Comparison of ENCODE assay signal across 11 cellular contexts in genomic region chr10:62769574-62770242, GRCh38. TPM values are rescaled to one million over a fixed set of nuclear protein-coding genes. Genes with fewer than 3 reads are reported as not detected.
DNase-seq lines count a peak whose midpoint lies in the region; ATAC-seq, FAIRE-seq and TF ChIP-seq lines count a peak whose summit lies in the region.
"Had no signal": no experiment of that assay in that cellular context is flagged by ENCODE, and none has a peak within 500 bp of the region (broad histone marks: within the 10 kb centered on the region; RNA-seq: fewer than 3 reads in every experiment).

No MANE protein-coding gene starts in this region.

- H3K9me3 ChIP-seq in OCI-LY7 (ENCODE audit: low read length): no peaks in the 10 kb centered on the region

- CTCF ChIA-PET in OCI-LY7 (lab: Charles Lee; ENCODE audit: unreplicated experiment): interaction anchor here (0.8 kb wide), 1 partner anchor 109 kb away, joined by 3 read pairs; no protein-coding TSS in a partner anchor

- H3K4me3 ChIP-seq in H7 (ENCODE audit: insufficient read depth, low read depth, low read length): no peak overlapping the region
- no peak overlapping the region for H3K4me3 ChIP-seq in OCI-LY7 (ENCODE audit: low read depth, low read length, poor library complexity, severe bottlenecking)

- no peaks in the 10 kb centered on the region for H3K27me3 ChIP-seq in H7 (ENCODE audit: control insufficient read depth, insufficient read depth, low read length)

- no peak overlapping the region for H3K27ac ChIP-seq in OCI-LY7 (ENCODE audit: low read depth, low read length, poor library complexity, severe bottlenecking)

- TF ChIP-seq CTCF in OCI-LY7 (conservative IDR thresholded peaks at IDR 0.05; ENCODE audit: low read length): no peak

- H3K36me3 ChIP-seq in H7 (replicated peaks; ENCODE audit: control insufficient read depth, insufficient read depth, low read length) (no peaks in the 10 kb centered on the region), OCI-LY7 (ENCODE audit: insufficient read depth, low read length) (no peaks in the 10 kb centered on the region)

- H2AFZ ChIP-seq in OCI-LY7 (ENCODE audit: low read length): peak overlapping the region; percentile 48; the same call in 1 of the 2 replicates

- POLR2A ChIA-PET in OCI-LY7 (lab: Charles Lee): interaction anchor here (0.8 to 1.1 kb wide), 3 partner anchors 9 to 20 kb away, joined by 3 to 4 read pairs (median 4); no protein-coding TSS in a partner anchor

- peaks cover 16% of the 10 kb centered on the region for H3K4me1 ChIP-seq in OCI-LY7 (ENCODE audit: insufficient read depth, low read length, poor library complexity, severe bottlenecking)

- no TSS peak for BruUV-seq in OCI-LY7 (replicated peaks; lab: Mats Ljungman, UMichigan)

- DNase-seq in H7 (peak; percentile 14), OCI-LY7 (ENCODE audit: low spot score) (no peak), midbrain (lab: John Stamatoyannopoulos, UW) (peak; percentile 16), DMS79 (lab: John Stamatoyannopoulos, UW) (no peak), NCI-H1694 (lab: John Stamatoyannopoulos, UW) (no peak), frontal cortex (ENCODE audit: low spot score in 2 of 2) (no peak)
- no peak for DNase-seq in effector CD4-positive, alpha-beta T cell
- DNase-seq: NCI-H146; stimulated activated naive CD8-positive, alpha-beta T cell treated with anti-CD3 and anti-CD28 coated beads, Interleukin-15, amount 100 ng/mL, for 72 hours had no signal

- H3K9me2 ChIP-seq in OCI-LY7 (ENCODE audit: insufficient read depth, low read length): no peaks in the 10 kb centered on the region

- no peak overlapping the region for H3K4me2 ChIP-seq in OCI-LY7 (ENCODE audit: low read length)

- no peaks in the 10 kb centered on the region for H3K79me2 ChIP-seq in OCI-LY7 (ENCODE audit: insufficient read depth, low read depth, low read length)

- ATAC-seq in GM18519 (IDR thresholded peaks at IDR 0.05; ENCODE audit: low FRiP score, unreplicated experiment): peak; percentile 48
- ATAC-seq: stimulated activated naive CD8-positive, alpha-beta T cell treated with anti-CD3 and anti-CD28 coated beads, Interleukin-15, amount 100 ng/mL, for 72 hours had no signal

- FAIRE-seq in frontal cortex (lab: Jason Lieb, UNC): no peak

- no peaks in the 10 kb centered on the region for H4K20me1 ChIP-seq in OCI-LY7 (ENCODE audit: insufficient read depth, low read length)

- intact Hi-C loops in OCI-LY7 (cut with micrococcal nuclease; ENCODE audit: unreplicated experiment): no loop called here

RNA-seq across cellular contexts. Expression of gene ADO, which starts 34.8 kb away (rescaled TPM):
- total RNA-seq in H7 (2014; rRNA removed; shearing (Covaris generic)): 48.5 and 51.0 TPM in 2 replicates
- 33.1 and 43.1 TPM in 2 replicates for total RNA-seq in OCI-LY7 (2014; rRNA removed; shearing (Covaris generic))
- 30.3 and 33.9 TPM in 2 replicates for total RNA-seq in OCI-LY7 (2022)
- 42.4 TPM for total RNA-seq in frontal cortex

RNA-seq across cellular contexts. Expression of gene EGR2, which starts 46.5 kb away (rescaled TPM):
- total RNA-seq in H7 (2014; rRNA removed; shearing (Covaris generic)): 0.14 and 0.96 TPM in 2 replicates
- total RNA-seq in OCI-LY7 (2014; rRNA removed; shearing (Covaris generic)): 0.08 TPM in 1 of 2 replicates, not detected in the other
- total RNA-seq in OCI-LY7 (2022): 0.19 and 0.30 TPM in 2 replicates
- 1.6 TPM for total RNA-seq in frontal cortex
- total RNA-seq: dermis microvascular lymphatic vessel endothelial cell had no signal

Comparison
In these comparisons a context has a peak if more than half of its experiments do, and no peak if none do; other contexts are left out.
1. DNase-seq: peak in H7 (single experiment) and midbrain (single experiment); none in OCI-LY7 (single experiment), DMS79 (single experiment), NCI-H1694 (single experiment), frontal cortex (0 of 2) and effector CD4-positive, alpha-beta T cell (single experiment).